Comparison of ENCODE assay signal across 17 cellular contexts in the genomic region with DNA sequence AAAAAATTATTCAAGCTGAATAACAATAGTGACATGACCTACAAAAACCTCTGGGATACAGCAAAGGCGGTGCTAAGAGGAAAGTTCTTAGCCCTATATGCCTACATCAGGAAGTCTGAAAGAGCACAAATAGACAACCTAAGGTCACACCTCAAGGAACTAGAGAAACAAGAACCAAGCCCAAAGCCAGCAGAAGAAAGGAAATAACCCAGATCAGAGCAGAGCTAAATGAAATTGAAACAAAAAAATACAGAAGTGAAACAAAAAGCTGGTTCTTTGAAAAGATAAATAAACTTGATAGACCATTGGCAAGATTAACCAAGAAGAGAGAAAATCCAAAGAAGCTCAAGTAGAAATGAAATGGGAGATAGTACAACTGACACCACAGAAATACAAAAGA.
DNase-seq lines count a peak whose midpoint lies in the region; ATAC-seq, FAIRE-seq and TF ChIP-seq lines count a peak whose summit lies in the region.
"Had no signal": no experiment of that assay in that cellular context is flagged by ENCODE, and none has a peak within 500 bp of the region (broad histone marks: within the 10 kb centered on the region; RNA-seq: fewer than 3 reads in every experiment).

No MANE protein-coding gene starts in this region.

- DNase-seq in GM12864 (ENCODE audit: low read depth) (peak; percentile 53), urothelium cell line (ENCODE audit: low spot score) (no peak), SHP77 (lab: John Stamatoyannopoulos, UW) (no peak)
- DNase-seq in effector memory CD8-positive, alpha-beta T cell: no peak
- DNase-seq: activated T-cell treated with anti-CD3 and anti-CD28 coated beads, Interleukin-2, amount 50 U/mL, for 24 hours; aorta; colonic mucosa; erythroblast; glutamatergic neuron; NCI-H146; nucleus accumbens; SW 1271 had no signal

- no peaks in the 10 kb centered on the region for H3K36me3 Mint-ChIP-seq in effector memory CD8-positive, alpha-beta T cell (ENCODE audit: insufficient read depth)

- no peaks in the 10 kb centered on the region for H3K36me3 ChIP-seq in BLaER1 treated with 17β-estradiol and CSF1 and Interleukin-3, amounts not matched to agents 10 nM and 100 nM
- peaks cover 11% of the 10 kb centered on the region for H3K36me3 ChIP-seq in OCI-LY3 (replicated peaks; ENCODE audit: low read depth, low read length)
- H3K36me3 ChIP-seq: colonic mucosa had no signal

- H3K9ac ChIP-seq in BLaER1 treated with 17β-estradiol and CSF1 and Interleukin-3, amounts not matched to agents 10 nM and 100 nM: no peak overlapping the region
- H3K9ac ChIP-seq in OCI-LY3 (ENCODE audit: low read length): no peak overlapping the region

- peak overlapping the region; percentile 32 to 65 (median 52); a peak in 19 of 22 replicates for H3K4me2 ChIP-seq in BLaER1 treated with 17β-estradiol and CSF1 and Interleukin-3, amounts not matched to agents 10 nM and 100 nM
- peak overlapping the region; percentile 55 for H3K4me2 ChIP-seq in OCI-LY3 (ENCODE audit: low read length)

- H3K27me3 ChIP-seq in BLaER1 treated with 17β-estradiol and CSF1 and Interleukin-3, amounts not matched to agents 10 nM and 100 nM: no peaks in the 10 kb centered on the region
- no peaks in the 10 kb centered on the region for H3K27me3 ChIP-seq in OCI-LY3 (ENCODE audit: low read depth, low read length)
- H3K27me3 ChIP-seq: colonic mucosa had no signal

- H3K27me3 Mint-ChIP-seq in effector memory CD8-positive, alpha-beta T cell: peaks cover 36 to 41% of the 10 kb centered on the region in 2 donors

- no peaks in the 10 kb centered on the region for H4K20me1 ChIP-seq in BLaER1 treated with 17β-estradiol and CSF1 and Interleukin-3, amounts not matched to agents 10 nM and 100 nM
- H4K20me1 ChIP-seq in OCI-LY3 (ENCODE audit: insufficient read depth, low read length): no peaks in the 10 kb centered on the region

- no peak overlapping the region for H2AFZ ChIP-seq in OCI-LY3 (ENCODE audit: low read depth, low read length)

- peaks cover 0 to 9% (median 0%) of the 10 kb centered on the region in 11 experiments; a peak in 4 of 22 replicates for H3K9me3 ChIP-seq in BLaER1 treated with 17β-estradiol and CSF1 and Interleukin-3, amounts not matched to agents 10 nM and 100 nM (replicated peaks in 1 of 11)
- H3K9me3 ChIP-seq in OCI-LY3 (ENCODE audit: insufficient read depth, low read length): no peaks in the 10 kb centered on the region
- H3K9me3 ChIP-seq: colonic mucosa had no signal

- no peaks in the 10 kb centered on the region for H3K9me3 Mint-ChIP-seq in effector memory CD8-positive, alpha-beta T cell
- H3K9me3 Mint-ChIP-seq: activated T-cell treated with anti-CD3 and anti-CD28 coated beads, Interleukin-2, amount 50 U/mL, for 24 hours had no signal

- H3K79me2 ChIP-seq in OCI-LY3 (ENCODE audit: low read length): no peaks in the 10 kb centered on the region

- H3K4me1 ChIP-seq in BLaER1 treated with 17β-estradiol and CSF1 and Interleukin-3, amounts not matched to agents 10 nM and 100 nM: peaks cover 7 to 31% (median 17%) of the 10 kb centered on the region in 10 experiments
- peaks cover 60% of the 10 kb centered on the region for H3K4me1 ChIP-seq in OCI-LY3 (ENCODE audit: low read length)
- H3K4me1 ChIP-seq: colonic mucosa had no signal

- peaks cover 0 to 7% of the 10 kb centered on the region in 2 donors for H3K4me1 Mint-ChIP-seq in effector memory CD8-positive, alpha-beta T cell (ENCODE audit: low read depth in 2 of 2)

- H3K27ac ChIP-seq in BLaER1 treated with 17β-estradiol and CSF1 and Interleukin-3, amounts not matched to agents 10 nM and 100 nM: peak overlapping the region in 5 of 11 experiments; percentile 2 to 57 (median 41); a peak in 5 of 22 replicates
- H3K27ac ChIP-seq in OCI-LY3 (ENCODE audit: low read length): peak overlapping the region; percentile 86
- H3K27ac ChIP-seq: colonic mucosa had no signal

- H3K27ac Mint-ChIP-seq in effector memory CD8-positive, alpha-beta T cell: peak overlapping the region in 1 of 2 donors; percentile 1
- H3K27ac Mint-ChIP-seq: activated T-cell treated with anti-CD3 and anti-CD28 coated beads, Interleukin-2, amount 50 U/mL, for 24 hours had no signal

- ATAC-seq in effector memory CD8-positive, alpha-beta T cell (replicated peaks): no peak
- ATAC-seq in GM18498 (IDR thresholded peaks at IDR 0.05; ENCODE audit: unreplicated experiment) (no peak), GM21381 (IDR thresholded peaks at IDR 0.05; ENCODE audit: unreplicated experiment) (no peak)
- ATAC-seq: HCT116 had no signal

- peak overlapping the region; percentile 1 to 33 for H3K4me3 Mint-ChIP-seq in effector memory CD8-positive, alpha-beta T cell
- H3K4me3 Mint-ChIP-seq: activated T-cell treated with anti-CD3 and anti-CD28 coated beads, Interleukin-2, amount 50 U/mL, for 24 hours had no signal

- FAIRE-seq in urothelium cell line (lab: Jason Lieb, UNC): no peak

- H3K4me3 ChIP-seq in BLaER1 treated with 17β-estradiol and CSF1 and Interleukin-3, amounts not matched to agents 10 nM and 100 nM: no peak overlapping the region
- H3K4me3 ChIP-seq in GM12864 (ENCODE audit: low read depth, low read length) (no peak overlapping the region), OCI-LY3 (ENCODE audit: low read length) (peak overlapping the region; percentile 23; the same call in 1 of the 2 replicates)
- H3K4me3 ChIP-seq: colonic mucosa had no signal

- no peak for TF ChIP-seq CTCF in GM12864 (IDR thresholded peaks at IDR 0.05; ENCODE audit: low read depth, low read length, missing control alignments)
- no peak for TF ChIP-seq CTCF in OCI-LY3 (IDR thresholded peaks at IDR 0.05; ENCODE audit: low read depth, low read length)
